Comparison of ENCODE assay signal across 21 cellular contexts in genomic region chr1:237859014-237859413, GRCh38. TPM values are rescaled to one million over a fixed set of nuclear protein-coding genes. Genes with fewer than 3 reads are reported as not detected.
A peak's percentile ranks its signal among the peaks of the same experiment; 100 is the strongest.
DNase-seq lines count a peak whose midpoint lies in the region; ATAC-seq and TF ChIP-seq lines count a peak whose summit lies in the region.
"Had no signal": no experiment of that assay in that cellular context is flagged by ENCODE, and none has a peak within 500 bp of the region (broad histone marks: within the 10 kb centered on the region; RNA-seq: fewer than 3 reads in every experiment).

No MANE protein-coding gene starts in this region.

- TF ChIP-seq CTCF in GM23338 (conservative IDR thresholded peaks at IDR 0.05; ENCODE audit: low read depth in 2 of 2) = no peak
- TF ChIP-seq CTCF in H9 (conservative IDR thresholded peaks at IDR 0.05) = no peak
- TF ChIP-seq CTCF in OCI-LY3 (IDR thresholded peaks at IDR 0.05; ENCODE audit: low read depth, low read length) = no peak
- TF ChIP-seq CTCF in foreskin keratinocyte (conservative IDR thresholded peaks at IDR 0.05) = no peak

- H4K20me1 ChIP-seq in GM23338 (replicated peaks; ENCODE audit: insufficient read depth) (no peaks in the 10 kb centered on the region), H9 (ENCODE audit: control insufficient read depth, insufficient read depth, insufficient read length) (peaks cover 2% of the 10 kb centered on the region), OCI-LY3 (ENCODE audit: insufficient read depth, low read length) (no peaks in the 10 kb centered on the region)

- peak overlapping the region; percentile 72 for H2AFZ ChIP-seq in GM23338
- no peak overlapping the region for H2AFZ ChIP-seq in H9 (ENCODE audit: low read length)
- H2AFZ ChIP-seq in OCI-LY3 (ENCODE audit: low read depth, low read length) = no peak overlapping the region
- H2AFZ ChIP-seq: GM23248 had no signal

- 0 out of 2 replicates have a peak overlapping the region, but pooled peaks have one; percentile 64 for H3K4me2 ChIP-seq in GM23338
- no peak overlapping the region for H3K4me2 ChIP-seq in H9 (ENCODE audit: insufficient read depth, insufficient read length, low read length)
- peak overlapping the region; percentile 8; the same call in 1 of the 2 replicates for H3K4me2 ChIP-seq in OCI-LY3 (ENCODE audit: low read length)

- H3K9me2 ChIP-seq in GM23338 (ENCODE audit: insufficient read depth) = 0 out of 2 replicates have a peak, but pooled peaks cover 4% of the 10 kb centered on the region

- H2BK5ac ChIP-seq in H9 (ENCODE audit: insufficient read length, low read length) = no peak overlapping the region

- H3K23ac ChIP-seq in H9 (ENCODE audit: insufficient read length, low read depth, low read length) = no peak overlapping the region

- H3K27ac ChIP-seq in GM23338 (ENCODE audit: low read depth) (no peak overlapping the region), H9 (ENCODE audit: insufficient read length, low read depth, low read length) (no peak overlapping the region), OCI-LY3 (ENCODE audit: low read length) (no peak overlapping the region), foreskin keratinocyte (no peak overlapping the region)
- H3K27ac ChIP-seq: GM23248 had no signal

- H2AK5ac ChIP-seq in H9 (ENCODE audit: insufficient read length, low read length) = no peak overlapping the region

- no peaks in the 10 kb centered on the region for H3F3A ChIP-seq in GM23338 (replicated peaks; ENCODE audit: low read depth)

- no peak overlapping the region for H4K8ac ChIP-seq in H9 (replicated peaks; ENCODE audit: insufficient read length, low read depth, low read length)

- H3K14ac ChIP-seq in H9 (ENCODE audit: insufficient read depth, low read length) = no peak overlapping the region

- no peaks in the 10 kb centered on the region for H3K23me2 ChIP-seq in H9 (ENCODE audit: insufficient read length, low read depth, low read length, poor library complexity, severe bottlenecking)

- H3K4me1 Mint-ChIP-seq in GM23338 (peaks cover 18% of the 10 kb centered on the region), H9 (peaks cover 20 to 23% of the 10 kb centered on the region in 2 experiments)
- H3K4me1 Mint-ChIP-seq: CD4-positive, alpha-beta memory T cell had no signal

- H3K9me3 ChIP-seq in H9 (ENCODE audit: control insufficient read depth, low read depth, low read length) (no peaks in the 10 kb centered on the region), OCI-LY3 (ENCODE audit: insufficient read depth, low read length) (no peaks in the 10 kb centered on the region)
- H3K9me3 ChIP-seq: HAP-1 had no signal

- no peak overlapping the region for H3K27ac Mint-ChIP-seq in GM23338
- peak overlapping the region in 2 of 3 experiments; percentile 2 to 45; a peak in 2 of 7 replicates for H3K27ac Mint-ChIP-seq in H9
- H3K27ac Mint-ChIP-seq: CD4-positive, alpha-beta memory T cell; HFFc6 had no signal

- no peak overlapping the region for H2BK12ac ChIP-seq in H9 (ENCODE audit: insufficient read length, low read depth, low read length)

- H3K79me2 ChIP-seq in GM23338 (replicated peaks; ENCODE audit: insufficient read depth) (no peaks in the 10 kb centered on the region), H9 (ENCODE audit: insufficient read depth, low read length) (no peaks in the 10 kb centered on the region), OCI-LY3 (ENCODE audit: low read length) (no peaks in the 10 kb centered on the region)

- H3K36me3 Mint-ChIP-seq in GM23338 (ENCODE audit: low read depth) (peaks cover 10% of the 10 kb centered on the region; the same call in 2 of the 3 replicates), H9 (ENCODE audit: insufficient read depth in 1 of 3, low read depth in 3 of 3) (peaks cover 2 to 5% (median 3%) of the 10 kb centered on the region in 3 experiments; a peak in 4 of 7 replicates)
- H3K36me3 Mint-ChIP-seq: CD4-positive, alpha-beta memory T cell had no signal

- no peaks in the 10 kb centered on the region for H3K27me3 ChIP-seq in GM23338 (ENCODE audit: insufficient read depth)
- H3K27me3 ChIP-seq in H9 (ENCODE audit: insufficient read depth, low read length) = no peaks in the 10 kb centered on the region
- H3K27me3 ChIP-seq in OCI-LY3 (ENCODE audit: low read depth, low read length) = no peaks in the 10 kb centered on the region
- no peaks in the 10 kb centered on the region for H3K27me3 ChIP-seq in foreskin keratinocyte

- H3K27me3 Mint-ChIP-seq in GM23338 (ENCODE audit: insufficient read depth, low read depth, poor library complexity) (peaks cover 2% of the 10 kb centered on the region), H9 (ENCODE audit: low read depth) (no peaks in the 10 kb centered on the region)

- no peak overlapping the region for H4K5ac ChIP-seq in H9 (ENCODE audit: insufficient read length, low read depth, low read length)

- no peak overlapping the region for H4K91ac ChIP-seq in H9 (ENCODE audit: insufficient read length, low read depth, low read length)

- H3K9me3 Mint-ChIP-seq in GM23338 (0 out of 3 replicates have a peak, but pooled peaks cover 6% of the 10 kb centered on the region), H9 (peaks cover 0 to 2% of the 10 kb centered on the region in 2 experiments; a peak in 1 of 5 replicates)

- H3K36me3 ChIP-seq in GM23338 (ENCODE audit: insufficient read depth) (no peaks in the 10 kb centered on the region; the same call in 1 of the 2 replicates), OCI-LY3 (replicated peaks; ENCODE audit: low read depth, low read length) (no peaks in the 10 kb centered on the region)
- H3K36me3 ChIP-seq: HAP-1 had no signal

- no peak overlapping the region for H3K18ac ChIP-seq in H9 (ENCODE audit: insufficient read length, low read depth, low read length)

- no peak overlapping the region for H2BK120ac ChIP-seq in H9 (ENCODE audit: low read depth, low read length, poor library complexity, severe bottlenecking)

- H3K4me3 ChIP-seq in GM23338 (no peak overlapping the region), OCI-LY3 (ENCODE audit: low read length) (no peak overlapping the region)
- H3K4me3 ChIP-seq: GM23248, HAP-1 had no signal

- H3K4me3 Mint-ChIP-seq in GM23338 (no peak overlapping the region), H9 (no peak overlapping the region)
- H3K4me3 Mint-ChIP-seq: CD4-positive, alpha-beta memory T cell; HFFc6 had no signal

- no peak overlapping the region for H3T11ph ChIP-seq in H9 (ENCODE audit: low read length)

- H2BK20ac ChIP-seq in H9 (ENCODE audit: low read depth, low read length, poor library complexity, severe bottlenecking) = no peak overlapping the region

- ATAC-seq in GM23338 (no peak), foreskin keratinocyte (peak; percentile 70)

- no peaks in the 10 kb centered on the region for H3K79me1 ChIP-seq in H9 (ENCODE audit: insufficient read depth, low read depth, low read length, poor library complexity, severe bottlenecking)

- H3K56ac ChIP-seq in H9 (ENCODE audit: insufficient read length, low read depth, low read length) = no peak overlapping the region

- H3K9ac ChIP-seq in H9 (ENCODE audit: extremely low read depth, insufficient read length, low read length) = no peak overlapping the region
- H3K9ac ChIP-seq in OCI-LY3 (ENCODE audit: low read length) = no peak overlapping the region
- H3K9ac ChIP-seq: GM23248 had no signal

- H3K4me1 ChIP-seq in GM23338 (ENCODE audit: insufficient read depth) (peaks cover 15% of the 10 kb centered on the region), H9 (ENCODE audit: insufficient read depth, low read length) (peaks cover 4% of the 10 kb centered on the region; the same call in 1 of the 2 replicates), OCI-LY3 (ENCODE audit: low read length) (peaks cover 15% of the 10 kb centered on the region), foreskin keratinocyte (peaks cover 4% of the 10 kb centered on the region)

- DNase-seq in GM23338 (ENCODE audit: low spot score) = no peak
- no peak for DNase-seq in H9
- peak in 1 of 2 donors; percentile 64 for DNase-seq in foreskin keratinocyte
- no peak for DNase-seq in Kasumi-1 (lab: John Stamatoyannopoulos, UW)
- DNase-seq in effector CD8-positive, alpha-beta T cell (lab: John Stamatoyannopoulos, UW) = no peak
- DNase-seq in GF-D8 (lab: John Stamatoyannopoulos, UW) = no peak
- DNase-seq: C1 segment of cervical spinal cord; Calu3; CD4-positive, alpha-beta memory T cell; COR-L47; DMS53; DMS79 treated with DMSO at 0.1 percent for 48 hours; GM23248; HFFc6 had no signal

- no peak overlapping the region for H3K4ac ChIP-seq in H9 (ENCODE audit: low read depth, low read length)

- WGBS in H9 (ENCODE audit: extremely low coverage, insufficient read length, low lambda C conversion rate) = no CpG with 5 or more reads among the region's 3 CpGs

- H2BK15ac ChIP-seq in H9 (ENCODE audit: low read depth, low read length) = no peak overlapping the region

TF ChIP-seq in GM23338, 12 proteins besides CTCF, POLR2A, EP300 and RAD21:
- TF ChIP-seq JUNB (IDR thresholded peaks at IDR 0.05; ENCODE audit: unreplicated experiment) = no peak

RNA-seq across cellular contexts. Expression of gene ZP4, which starts 31.7 kb away (rescaled TPM):
- total RNA-seq in GM23338 (2014; rRNA removed; shearing (Covaris generic)) = not detected in 2 replicates
- polyA plus RNA-seq in GM23338 (2016; fragmentation: Nextera tagmentation; extraction: Ambion mirVana) = not detected in 2 replicates
- not detected in 2 replicates for total RNA-seq in H9 (2021)
- total RNA-seq in foreskin keratinocyte = 2.6 and 4.5 TPM in 2 replicates
- polyA plus RNA-seq in foreskin keratinocyte = 2.5 and 4.3 TPM in 2 replicates
- total RNA-seq: A172; A673; Calu3; CD4-positive, alpha-beta memory T cell; G401; GM23248; H4; HFFc6 had no signal
- polyA plus RNA-seq: BJ; CD4-positive, alpha-beta memory T cell; GM23248 had no signal
